ENCODE assay signal across 8 cellular contexts in genomic region chr17:49746791-49747490, GRCh38. TPM values are rescaled to one million over a fixed set of nuclear protein-coding genes. Genes with fewer than 3 reads are reported as not detected.
DNase-seq lines count a peak whose midpoint lies in the region; ATAC-seq, FAIRE-seq and TF ChIP-seq lines count a peak whose summit lies in the region.

No MANE protein-coding gene starts in this region.

- H3K9ac ChIP-seq in colonic mucosa (ENCODE audit: low read depth in 2 of 2, low read length in 2 of 2): peak overlapping the region in 1 of 2 donors; percentile 53

- TF ChIP-seq POLR2A in erythroblast (IDR thresholded peaks at IDR 0.05; ENCODE audit: low read length): no peak

- intact Hi-C loops in colonic mucosa (cut with DNase I): no loop called here

- TF ChIP-seq CTCF in GM06990 (IDR thresholded peaks at IDR 0.05; ENCODE audit: insufficient read depth, low read length, poor library complexity, severe bottlenecking) (no peak), colonic mucosa (IDR thresholded peaks at IDR 0.05) (no peak)

- H3K36me3 ChIP-seq in GM06990 (ENCODE audit: control insufficient read depth, insufficient read depth, low read length): no peaks in the 10 kb centered on the region
- H3K36me3 ChIP-seq in colonic mucosa: no peaks in the 10 kb centered on the region

- H3K4me1 ChIP-seq in colonic mucosa: peaks cover 4% of the 10 kb centered on the region

- FAIRE-seq in RCC 7860 (lab: Jason Lieb, UNC): no peak

- H3K27me3 ChIP-seq in GM06990 (replicated peaks; ENCODE audit: control insufficient read depth, insufficient read depth, low read length): no peaks in the 10 kb centered on the region
- no peaks in the 10 kb centered on the region for H3K27me3 ChIP-seq in colonic mucosa

- peak overlapping the region; percentile 54 for H3K27ac ChIP-seq in colonic mucosa

- no peaks in the 10 kb centered on the region for H3K9me3 ChIP-seq in colonic mucosa

- H3K4me3 ChIP-seq in GM06990 (replicated peaks; ENCODE audit: low read depth, low read length) (peak overlapping the region; percentile 60), colonic mucosa (no peak overlapping the region)

- DNase-seq in GM06990 (ENCODE audit: extremely low read depth, insufficient read length) (peak; percentile 55), colonic mucosa (no peak), NCI-H2227 treated with DMSO at 0.1 percent for 48 hours (lab: John Stamatoyannopoulos, UW) (no peak), NCI-H82 (lab: John Stamatoyannopoulos, UW) (no peak), erythroblast (lab: John Stamatoyannopoulos, UW) (no peak), RCC 7860 (ENCODE audit: low spot score) (no peak)

- ATAC-seq in GM19397 (IDR thresholded peaks at IDR 0.05; ENCODE audit: unreplicated experiment): peak; percentile 63
- peak; percentile 50 for ATAC-seq in HG03432 (IDR thresholded peaks at IDR 0.05; ENCODE audit: unreplicated experiment)

RNA-seq across cellular contexts. Expression of gene FAM117A, which starts 17.0 kb away (rescaled TPM):
- total RNA-seq in colonic mucosa: 1 to 10 TPM; 6.3 to 7.9 TPM

RNA-seq across cellular contexts. Expression of gene SLC35B1, which starts 39.2 kb away (rescaled TPM):
- 10 to 100 TPM; 43.0 to 73.5 TPM for total RNA-seq in colonic mucosa

RNA-seq across cellular contexts. Expression of gene KAT7, which starts 41.5 kb away (rescaled TPM):
- total RNA-seq in colonic mucosa: 10 to 100 TPM; 39.4 to 42.5 TPM
